Comparison of ENCODE assay signal across 1 cellular context in the genomic region with DNA sequence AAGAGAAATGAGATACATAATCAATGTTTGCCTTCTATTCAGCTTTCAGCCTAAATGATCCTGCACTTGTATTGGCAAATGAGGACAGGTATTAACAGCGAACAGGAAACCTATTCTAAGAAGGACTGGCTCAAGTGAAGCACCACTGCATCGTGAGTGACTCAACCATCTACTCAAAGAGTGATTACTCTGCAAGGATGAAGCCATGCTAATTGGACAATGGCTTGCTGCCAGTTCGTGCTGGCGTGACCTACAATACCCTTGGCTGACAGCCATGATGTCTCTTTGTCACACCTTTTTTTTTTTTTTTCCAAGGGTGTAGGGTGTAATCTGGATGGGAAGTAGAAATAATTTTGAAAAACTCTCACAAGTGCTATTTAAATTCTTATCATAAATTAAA.
TF ChIP-seq lines count a peak whose summit lies in the region.

No MANE protein-coding gene starts in this region.

TF ChIP-seq in SK-N-SH, 30 proteins besides CTCF, POLR2A, EP300 and RAD21 (continued from another document):
- TF ChIP-seq, protein P1, sequence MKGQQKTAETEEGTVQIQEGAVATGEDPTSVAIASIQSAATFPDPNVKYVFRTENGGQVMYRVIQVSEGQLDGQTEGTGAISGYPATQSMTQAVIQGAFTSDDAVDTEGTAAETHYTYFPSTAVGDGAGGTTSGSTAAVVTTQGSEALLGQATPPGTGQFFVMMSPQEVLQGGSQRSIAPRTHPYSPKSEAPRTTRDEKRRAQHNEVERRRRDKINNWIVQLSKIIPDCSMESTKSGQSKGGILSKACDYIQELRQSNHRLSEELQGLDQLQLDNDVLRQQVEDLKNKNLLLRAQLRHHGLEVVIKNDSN (IDR thresholded peaks at IDR 0.05; ENCODE audit: borderline replicate concordance, low read depth): no peak
- TF ChIP-seq RFX5 (IDR thresholded peaks at IDR 0.05; ENCODE audit: low read length) (no peak), NFIC (IDR thresholded peaks at IDR 0.05; ENCODE audit: borderline replicate concordance) (peak; percentile 56), CHD2 (IDR thresholded peaks at IDR 0.05; ENCODE audit: low read length, partially characterized antibody) (no peak), FOSL2 (IDR thresholded peaks at IDR 0.05; ENCODE audit: borderline replicate concordance, low read depth) (peak; percentile 31; the same call in 1 of the 2 replicates), TCF12 (IDR thresholded peaks at IDR 0.05) (0 out of 2 replicates have a peak, but pooled peaks have one; percentile 4), MEF2A (IDR thresholded peaks at IDR 0.05; ENCODE audit: borderline replicate concordance, low read depth) (no peak), EZH2phosphoT487 (IDR thresholded peaks at IDR 0.05; ENCODE audit: borderline replicate concordance, low read depth) (no peak), SIN3A (IDR thresholded peaks at IDR 0.05; ENCODE audit: borderline replicate concordance, low read depth, low read length) (no peak), ELF1 (IDR thresholded peaks at IDR 0.05) (no peak), JUND (IDR thresholded peaks at IDR 0.05) (no peak), YY1 (IDR thresholded peaks at IDR 0.05; ENCODE audit: low read depth) (no peak), FOXJ3 (CRISPR knock-in tag; IDR thresholded peaks at IDR 0.05) (no peak)
- TF ChIP-seq, protein P2, sequence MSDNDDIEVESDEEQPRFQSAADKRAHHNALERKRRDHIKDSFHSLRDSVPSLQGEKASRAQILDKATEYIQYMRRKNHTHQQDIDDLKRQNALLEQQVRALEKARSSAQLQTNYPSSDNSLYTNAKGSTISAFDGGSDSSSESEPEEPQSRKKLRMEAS (IDR thresholded peaks at IDR 0.05; ENCODE audit: low read depth): no peak
- TF ChIP-seq, protein P3, sequence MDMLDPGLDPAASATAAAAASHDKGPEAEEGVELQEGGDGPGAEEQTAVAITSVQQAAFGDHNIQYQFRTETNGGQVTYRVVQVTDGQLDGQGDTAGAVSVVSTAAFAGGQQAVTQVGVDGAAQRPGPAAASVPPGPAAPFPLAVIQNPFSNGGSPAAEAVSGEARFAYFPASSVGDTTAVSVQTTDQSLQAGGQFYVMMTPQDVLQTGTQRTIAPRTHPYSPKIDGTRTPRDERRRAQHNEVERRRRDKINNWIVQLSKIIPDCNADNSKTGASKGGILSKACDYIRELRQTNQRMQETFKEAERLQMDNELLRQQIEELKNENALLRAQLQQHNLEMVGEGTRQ (IDR thresholded peaks at IDR 0.05; ENCODE audit: borderline replicate concordance, low read depth, low read length): no peak
- TF ChIP-seq, protein P4, sequence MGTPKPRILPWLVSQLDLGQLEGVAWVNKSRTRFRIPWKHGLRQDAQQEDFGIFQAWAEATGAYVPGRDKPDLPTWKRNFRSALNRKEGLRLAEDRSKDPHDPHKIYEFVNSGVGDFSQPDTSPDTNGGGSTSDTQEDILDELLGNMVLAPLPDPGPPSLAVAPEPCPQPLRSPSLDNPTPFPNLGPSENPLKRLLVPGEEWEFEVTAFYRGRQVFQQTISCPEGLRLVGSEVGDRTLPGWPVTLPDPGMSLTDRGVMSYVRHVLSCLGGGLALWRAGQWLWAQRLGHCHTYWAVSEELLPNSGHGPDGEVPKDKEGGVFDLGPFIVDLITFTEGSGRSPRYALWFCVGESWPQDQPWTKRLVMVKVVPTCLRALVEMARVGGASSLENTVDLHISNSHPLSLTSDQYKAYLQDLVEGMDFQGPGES (IDR thresholded peaks at IDR 0.05; ENCODE audit: low read depth, low read length): no peak
- TF ChIP-seq, protein P5, sequence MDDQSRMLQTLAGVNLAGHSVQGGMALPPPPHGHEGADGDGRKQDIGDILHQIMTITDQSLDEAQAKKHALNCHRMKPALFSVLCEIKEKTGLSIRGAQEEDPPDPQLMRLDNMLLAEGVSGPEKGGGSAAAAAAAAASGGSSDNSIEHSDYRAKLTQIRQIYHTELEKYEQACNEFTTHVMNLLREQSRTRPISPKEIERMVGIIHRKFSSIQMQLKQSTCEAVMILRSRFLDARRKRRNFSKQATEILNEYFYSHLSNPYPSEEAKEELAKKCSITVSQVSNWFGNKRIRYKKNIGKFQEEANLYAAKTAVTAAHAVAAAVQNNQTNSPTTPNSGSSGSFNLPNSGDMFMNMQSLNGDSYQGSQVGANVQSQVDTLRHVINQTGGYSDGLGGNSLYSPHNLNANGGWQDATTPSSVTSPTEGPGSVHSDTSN (IDR thresholded peaks at IDR 0.05): peak; percentile 5; the same call in 1 of the 2 replicates
